In genomic region chr9:136245194-136246150, GRCh38 we compare ENCODE assay signal across 1 cellular context.
TF ChIP-seq lines count a peak whose summit lies in the region.

Gene QSOX2 (minus strand): TSS chr9:136245812. CDS start chr9:136245803, 9 bp downstream.

TF ChIP-seq in H1, 55 proteins besides CTCF, POLR2A, EP300 and RAD21 (continued from another document):
- TF ChIP-seq MAX (IDR thresholded peaks at IDR 0.05) (peak; percentile 93), YY1 (IDR thresholded peaks at IDR 0.05; ENCODE audit: low read depth, low read length) (peak; percentile 92), TAF1 (IDR thresholded peaks at IDR 0.05; ENCODE audit: low read depth, low read length) (peak; percentile 89), SIN3A (conservative IDR thresholded peaks at IDR 0.05 in 1 of 2, IDR thresholded peaks at IDR 0.05 in 1 of 2; ENCODE audit: low read depth in 1 of 2, low read length in 2 of 2) (peak; percentile 70 to 87; a peak in 2 of 4 replicates), HDAC2 (IDR thresholded peaks at IDR 0.05; ENCODE audit: borderline replicate concordance in 1 of 2, low read depth in 2 of 2, low read length in 2 of 2) (peak in 1 of 2 experiments; percentile 91; a peak in 1 of 4 replicates), SAP30 (IDR thresholded peaks at IDR 0.05; ENCODE audit: insufficient read depth, insufficient replicate concordance, low read length) (peak; percentile 83), GTF2F1 (IDR thresholded peaks at IDR 0.05; ENCODE audit: borderline replicate concordance, low read depth, low read length) (no peak), TBP (IDR thresholded peaks at IDR 0.05; ENCODE audit: low read depth, low read length) (peak; percentile 33; the same call in 1 of the 2 replicates), GABPA (IDR thresholded peaks at IDR 0.05; ENCODE audit: borderline replicate concordance, insufficient read depth, low read length) (no peak), EGR1 (IDR thresholded peaks at IDR 0.05; ENCODE audit: borderline replicate concordance, low read depth, low read length) (peak; percentile 15; the same call in 1 of the 2 replicates), RBBP5 (IDR thresholded peaks at IDR 0.05; ENCODE audit: borderline replicate concordance, low read depth, low read length) (peak; percentile 60; the same call in 1 of the 2 replicates), NANOG (IDR thresholded peaks at IDR 0.05; ENCODE audit: insufficient read depth, low read depth, low read length, poor library complexity, severe bottlenecking) (no peak), ATF3 (IDR thresholded peaks at IDR 0.05; ENCODE audit: insufficient read depth, low read depth, low read length) (peak; percentile 33; the same call in 1 of the 2 replicates), USF2 (IDR thresholded peaks at IDR 0.05; ENCODE audit: low read length) (peak; percentile 83), RXRA (IDR thresholded peaks at IDR 0.05; ENCODE audit: insufficient read depth, low read depth, low read length) (no peak), TAF7 (optimal IDR thresholded peaks at IDR 0.05; ENCODE audit: borderline replicate concordance, low read depth, low read length) (no peak), BACH1 (IDR thresholded peaks at IDR 0.05; ENCODE audit: low read length) (peak; percentile 22; the same call in 1 of the 2 replicates), KDM5A (IDR thresholded peaks at IDR 0.05; ENCODE audit: low read length) (0 out of 2 replicates have a peak, but pooled peaks have one; percentile 30), KDM4A (IDR thresholded peaks at IDR 0.05; ENCODE audit: low read depth, low read length, severe bottlenecking) (peak; percentile 74), PHF8 (conservative IDR thresholded peaks at IDR 0.05; ENCODE audit: low read depth, low read length) (peak; percentile 70)
